In the genomic region with DNA sequence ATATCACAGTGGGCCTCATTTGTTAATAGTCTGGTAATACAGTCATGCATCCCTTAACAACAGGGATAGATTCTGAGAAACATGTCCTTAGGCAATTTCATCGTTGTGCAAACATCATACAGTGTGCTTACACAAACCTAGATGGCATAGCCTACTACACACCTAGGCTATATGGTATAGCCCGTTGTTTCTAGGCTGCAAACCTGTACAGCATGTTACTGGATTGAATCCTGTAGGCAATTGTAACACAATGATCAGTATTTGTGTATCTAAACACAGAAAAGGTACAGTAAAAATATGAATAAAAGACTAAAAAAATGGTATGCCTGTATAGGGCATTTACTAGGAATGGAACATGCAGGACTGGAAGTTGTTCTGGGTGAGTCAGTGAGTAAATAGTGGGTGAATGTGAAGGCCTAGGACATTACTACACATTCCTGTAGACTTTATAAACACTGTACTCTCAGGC, we compare ENCODE assay signal across 14 cellular contexts. TPM values are rescaled to one million over a fixed set of nuclear protein-coding genes. Genes with fewer than 3 reads are reported as not detected.
DNase-seq lines count a peak whose midpoint lies in the region; ATAC-seq, FAIRE-seq and TF ChIP-seq lines count a peak whose summit lies in the region.
"Had no signal": no experiment of that assay in that cellular context is flagged by ENCODE, and none has a peak within 500 bp of the region (broad histone marks: within the 10 kb centered on the region; RNA-seq: fewer than 3 reads in every experiment).

No MANE protein-coding gene starts in this region.

- no peak overlapping the region for H3K27ac Mint-ChIP-seq in CD4-positive, alpha-beta T cell
- H3K27ac Mint-ChIP-seq: CD8-positive, alpha-beta memory T cell; natural killer cell treated with Interleukin-12 subunit alpha and Interleukin-12 subunit beta and Interleukin-15 and Interleukin-18, amount 100 ng/mL, for 72 hours had no signal

- no peaks in the 10 kb centered on the region for H3K4me1 Mint-ChIP-seq in CD4-positive, alpha-beta T cell (ENCODE audit: low read depth)
- H3K4me1 Mint-ChIP-seq: CD8-positive, alpha-beta memory T cell had no signal

- H3K4me3 ChIP-seq in HEK293 (ENCODE audit: low read depth, low read length) (no peak overlapping the region), pancreas (no peak overlapping the region)
- H3K4me3 ChIP-seq: suprapubic skin had no signal

- intact Hi-C loops in pancreas (cut with DNase I), result no loop called here
- intact Hi-C loops in CD4-positive, alpha-beta T cell (cut with DNase I, micrococcal nuclease), result no loop called here

- ATAC-seq in pancreas (peak; percentile 71 to 89 (median 84)), HG02870 (IDR thresholded peaks at IDR 0.05; ENCODE audit: unreplicated experiment) (no peak)
- ATAC-seq in CD4-positive, alpha-beta T cell (ENCODE audit: poor library complexity), result no peak
- ATAC-seq: natural killer cell treated with Interleukin-12 subunit alpha and Interleukin-12 subunit beta and Interleukin-15 and Interleukin-18, amount 100 ng/mL, for 72 hours had no signal

- no peaks in the 10 kb centered on the region for H3K27me3 ChIP-seq in pancreas
- H3K27me3 ChIP-seq in CD4-positive, alpha-beta T cell (ENCODE audit: control insufficient read depth, insufficient read depth, low read length), result no peaks in the 10 kb centered on the region
- H3K27me3 ChIP-seq: suprapubic skin had no signal

- H3K27me3 Mint-ChIP-seq in CD4-positive, alpha-beta T cell, result peaks cover 35% of the 10 kb centered on the region

- H3K27ac ChIP-seq in HEK293 (ENCODE audit: extremely low read depth, low read depth, low read length) (no peak overlapping the region), pancreas (peak overlapping the region in 1 of 4 donors; percentile 11)
- H3K27ac ChIP-seq in CD4-positive, alpha-beta T cell (ENCODE audit: low read depth, low read length), result no peak overlapping the region
- H3K27ac ChIP-seq: suprapubic skin had no signal

- no peak for FAIRE-seq in pancreas (lab: Jason Lieb, UNC)

- WGBS in pancreas, 2 donors, result 74 to 84% methylated on average over 2 of the region's 2 CpGs

- TF ChIP-seq CTCF in HEK293 (tag by site-specific recombination; IDR thresholded peaks at IDR 0.05), result no peak
- TF ChIP-seq CTCF in pancreas (IDR thresholded peaks at IDR 0.05), result no peak
- TF ChIP-seq CTCF in CD4-positive, alpha-beta T cell (IDR thresholded peaks at IDR 0.05), result no peak

- CTCF ChIA-PET in HEK293 (lab: Yijun Ruan, JAX), result interaction anchor here (0.6 to 0.7 kb wide), 2 partner anchors 24 to 697 kb away, joined by 3 read pairs; no protein-coding TSS in a partner anchor
- CTCF ChIA-PET in CD4-positive, alpha-beta T cell (lab: Charles Lee), result no interaction called here

- POLR2A ChIA-PET in HEK293 (lab: Yijun Ruan, JAX), result no interaction called here
- POLR2A ChIA-PET in CD4-positive, alpha-beta T cell (lab: Charles Lee), result no interaction called here

- H3K9me3 Mint-ChIP-seq in CD4-positive, alpha-beta T cell, result no peaks in the 10 kb centered on the region
- H3K9me3 Mint-ChIP-seq: CD8-positive, alpha-beta memory T cell; natural killer cell treated with Interleukin-12 subunit alpha and Interleukin-12 subunit beta and Interleukin-15 and Interleukin-18, amount 100 ng/mL, for 72 hours had no signal

- H3K9me3 ChIP-seq in HEK293 (ENCODE audit: control insufficient read depth, insufficient read depth, low read depth, low read length) (no peaks in the 10 kb centered on the region), pancreas (no peaks in the 10 kb centered on the region)
- no peaks in the 10 kb centered on the region for H3K9me3 ChIP-seq in CD4-positive, alpha-beta T cell (ENCODE audit: control insufficient read depth, low read length)
- H3K9me3 ChIP-seq: suprapubic skin had no signal

- no peaks in the 10 kb centered on the region for H3K36me3 Mint-ChIP-seq in CD4-positive, alpha-beta T cell (ENCODE audit: low read depth)
- H3K36me3 Mint-ChIP-seq: CD8-positive, alpha-beta memory T cell; natural killer cell treated with Interleukin-12 subunit alpha and Interleukin-12 subunit beta and Interleukin-15 and Interleukin-18, amount 100 ng/mL, for 72 hours had no signal

- H3K4me3 Mint-ChIP-seq in CD4-positive, alpha-beta T cell, result no peak overlapping the region
- H3K4me3 Mint-ChIP-seq: CD8-positive, alpha-beta memory T cell; natural killer cell treated with Interleukin-12 subunit alpha and Interleukin-12 subunit beta and Interleukin-15 and Interleukin-18, amount 100 ng/mL, for 72 hours had no signal

- no peaks in the 10 kb centered on the region for H3K36me3 ChIP-seq in HEK293 (ENCODE audit: control insufficient read depth in 2 of 2, insufficient read depth in 1 of 2, low read length in 2 of 2)
- H3K36me3 ChIP-seq in pancreas, result no peaks in the 10 kb centered on the region
- H3K36me3 ChIP-seq: suprapubic skin had no signal

- DNase-seq in RKO (ENCODE audit: low spot score) (peak; percentile 12), fibroblast of gingiva (ENCODE audit: low read depth) (peak; percentile 42), pancreas (no peak), middle frontal gyrus (ENCODE audit: extremely low spot score, low spot score) (no peak), SW480 (ENCODE audit: low spot score) (no peak)
- DNase-seq in CD4-positive, alpha-beta T cell, result no peak
- DNase-seq: activated CD4-positive, alpha-beta T cell treated with anti-CD3 and anti-CD28 coated beads for 1 hour; CD8-positive, alpha-beta memory T cell; islet precursor cell; NCI-H1694 had no signal

- peaks cover 14% of the 10 kb centered on the region for H3K4me1 ChIP-seq in HEK293 (ENCODE audit: control insufficient read depth, insufficient read depth, low read length)
- peaks cover 0 to 38% (median 24%) of the 10 kb centered on the region in 3 donors for H3K4me1 ChIP-seq in pancreas
- H3K4me1 ChIP-seq: suprapubic skin had no signal

TF ChIP-seq in HEK293, 187 proteins besides CTCF, POLR2A, EP300 and RAD21:
- TF ChIP-seq PRDM10 (tag by site-specific recombination; IDR thresholded peaks at IDR 0.05) (peak; percentile 98), ZNF600 (tag by site-specific recombination; IDR thresholded peaks at IDR 0.05) (peak; percentile 69; the same call in 1 of the 2 replicates), ZNF175 (tag by site-specific recombination; IDR thresholded peaks at IDR 0.05) (no peak)

RNA-seq across cellular contexts. Expression of gene RHOBTB1, which starts 12.0 kb away (rescaled TPM):
- 10 to 100 TPM in 1 of 6 donors, 1 to 10 TPM in 5; 5.2 to 11.3 (median 7.6) TPM for total RNA-seq in pancreas
- 1 to 10 TPM; 4.0 to 8.1 TPM for polyA plus RNA-seq in pancreas
- not detected for total RNA-seq in CD4-positive, alpha-beta T cell
- polyA plus RNA-seq: CD8-positive, alpha-beta memory T cell had no signal

Comparison
In these comparisons a context has a peak if more than half of its experiments do, and no peak if none do; other contexts are left out.
1. DNase-seq: peak in RKO (single experiment) and fibroblast of gingiva (single experiment); none in pancreas (0 of 6), middle frontal gyrus (single experiment), CD4-positive, alpha-beta T cell (0 of 10) and SW480 (single experiment).
2. ATAC-seq: peak in pancreas (4 of 4); none in CD4-positive, alpha-beta T cell (single experiment) and HG02870 (single experiment).
3. RNA of gene RHOBTB1, which starts 12.0 kb away (total RNA-seq): 5.2 to 11.3 TPM in pancreas; not detected in CD4-positive, alpha-beta T cell; every median in the first group is over 4 times any median in the second.